Comparison of ENCODE assay signal across 28 cellular contexts in genomic region chr7:34825221-34825620, GRCh38.
A peak's percentile ranks its signal among the peaks of the same experiment; 100 is the strongest.
DNase-seq lines count a peak whose midpoint lies in the region; ATAC-seq, FAIRE-seq and TF ChIP-seq lines count a peak whose summit lies in the region.
"Had no signal": no experiment of that assay in that cellular context is flagged by ENCODE, and none has a peak within 500 bp of the region (broad histone marks: within the 10 kb centered on the region; RNA-seq: fewer than 3 reads in every experiment).

No MANE protein-coding gene starts in this region.

- FAIRE-seq in keratinocyte (lab: Jason Lieb, UNC), result peak; percentile 23
- FAIRE-seq in HTR-8/SVneo (lab: Jason Lieb, UNC), result no peak
- FAIRE-seq: A204.1, GM12878, RCC 7860 had no signal

- dilution Hi-C loops in keratinocyte (cut with MboI; ENCODE audit: extremely low pct_ligation_motif_present, low sequenced_read_pairs), result no loop called here

- H3K9me3 ChIP-seq in RWPE2 (ENCODE audit: severe bottlenecking), result no peaks in the 10 kb centered on the region
- no peaks in the 10 kb centered on the region for H3K9me3 ChIP-seq in keratinocyte (ENCODE audit: control insufficient read depth, low read depth, low read length)
- H3K9me3 ChIP-seq: HAP-1, MG63, SK-N-SH had no signal

- no peaks in the 10 kb centered on the region for H3K27me3 ChIP-seq in RWPE2 (ENCODE audit: insufficient read depth, poor library complexity, severe bottlenecking)
- no peaks in the 10 kb centered on the region for H3K27me3 ChIP-seq in keratinocyte (ENCODE audit: control insufficient read depth, extremely low read depth, insufficient read depth, low read length)
- H3K27me3 ChIP-seq: MG63 had no signal

- H3K36me3 Mint-ChIP-seq in activated T-helper 1 cell treated with anti-CD3 and anti-CD28 coated beads, Interleukin-12 subunit alpha, Interleukin-12 subunit beta, Interleukin-2, Interleukin-4 antibody, amounts not matched to agents 30 ng/mL and 10 ng/mL and 1 ng/mL, durations not matched to agents 14 hours and 24 hours and 36 hours (ENCODE audit: low read depth), result no peaks in the 10 kb centered on the region
- H3K36me3 Mint-ChIP-seq: CD4-positive, alpha-beta memory T cell had no signal

- no peak overlapping the region for H3K4me3 Mint-ChIP-seq in activated T-helper 1 cell treated with anti-CD3 and anti-CD28 coated beads, Interleukin-12 subunit alpha, Interleukin-12 subunit beta, Interleukin-2, Interleukin-4 antibody, amounts not matched to agents 30 ng/mL and 10 ng/mL and 1 ng/mL, durations not matched to agents 14 hours and 24 hours and 36 hours
- H3K4me3 Mint-ChIP-seq: CD4-positive, alpha-beta memory T cell; GM23338 had no signal

- peaks cover 3% of the 10 kb centered on the region for H3K27me3 Mint-ChIP-seq in activated T-helper 1 cell treated with anti-CD3 and anti-CD28 coated beads, Interleukin-12 subunit alpha, Interleukin-12 subunit beta, Interleukin-2, Interleukin-4 antibody, amounts not matched to agents 30 ng/mL and 10 ng/mL and 1 ng/mL, durations not matched to agents 14 hours and 24 hours and 36 hours (ENCODE audit: insufficient read depth)
- H3K27me3 Mint-ChIP-seq: CD4-positive, alpha-beta memory T cell had no signal

- no peak overlapping the region for H3K4me3 ChIP-seq in RWPE2 (ENCODE audit: severe bottlenecking)
- no peak overlapping the region for H3K4me3 ChIP-seq in keratinocyte (ENCODE audit: control insufficient read depth in 2 of 3, extremely low read depth in 1 of 3, insufficient read depth in 2 of 3, low read depth in 1 of 3, low read length in 3 of 3)
- H3K4me3 ChIP-seq: GM12878, GM23338, HAP-1, MG63 had no signal

- no peaks in the 10 kb centered on the region for H3K4me1 Mint-ChIP-seq in activated T-helper 1 cell treated with anti-CD3 and anti-CD28 coated beads, Interleukin-12 subunit alpha, Interleukin-12 subunit beta, Interleukin-2, Interleukin-4 antibody, amounts not matched to agents 30 ng/mL and 10 ng/mL and 1 ng/mL, durations not matched to agents 14 hours and 24 hours and 36 hours (ENCODE audit: low read depth)
- H3K4me1 Mint-ChIP-seq: CD4-positive, alpha-beta memory T cell; GM23338 had no signal

- intact Hi-C loops in activated T-helper 1 cell treated with anti-CD3 and anti-CD28 coated beads, Interleukin-12 subunit alpha, Interleukin-12 subunit beta, Interleukin-2, Interleukin-4 antibody, amounts not matched to agents 30 ng/mL and 10 ng/mL and 1 ng/mL, durations not matched to agents 14 hours and 24 hours and 36 hours (cut with micrococcal nuclease), result loop anchor here (10.0 kb wide), 1 partner anchor 710 kb away; no protein-coding TSS in a partner anchor

- no peaks in the 10 kb centered on the region for H3K9me1 ChIP-seq in keratinocyte (ENCODE audit: control insufficient read depth, extremely low read depth, insufficient read depth, low read length)

- ATAC-seq in RWPE2 (ENCODE audit: low read depth), result 0 out of 3 replicates have a peak, but pooled peaks have one; percentile 14
- ATAC-seq: GM12878, GM23338 had no signal

- H4K20me1 ChIP-seq in keratinocyte (ENCODE audit: control insufficient read depth, extremely low read depth, insufficient read depth, low read length), result no peaks in the 10 kb centered on the region

- TF ChIP-seq CTCF in RWPE2 (IDR thresholded peaks at IDR 0.05; ENCODE audit: poor library complexity, severe bottlenecking) (no peak), keratinocyte (optimal IDR thresholded peaks at IDR 0.05 in 1 of 3, IDR thresholded peaks at IDR 0.05 in 1 of 3, conservative IDR thresholded peaks at IDR 0.05 in 1 of 3; ENCODE audit: extremely low read depth in 1 of 3, insufficient read depth in 2 of 3, low read length in 3 of 3) (no peak)

- no peak overlapping the region for H3K27ac ChIP-seq in RWPE2 (ENCODE audit: poor library complexity, severe bottlenecking)
- H3K27ac ChIP-seq in keratinocyte (ENCODE audit: control insufficient read depth, insufficient read depth, low read length), result no peak overlapping the region
- H3K27ac ChIP-seq: HL-60 had no signal

- no peaks in the 10 kb centered on the region for H3K9me3 Mint-ChIP-seq in activated T-helper 1 cell treated with anti-CD3 and anti-CD28 coated beads, Interleukin-12 subunit alpha, Interleukin-12 subunit beta, Interleukin-2, Interleukin-4 antibody, amounts not matched to agents 30 ng/mL and 10 ng/mL and 1 ng/mL, durations not matched to agents 14 hours and 24 hours and 36 hours
- H3K9me3 Mint-ChIP-seq: CD4-positive, alpha-beta memory T cell; GM23338 had no signal

- H3K4me1 ChIP-seq in RWPE2 (ENCODE audit: insufficient read depth, poor library complexity, severe bottlenecking), result no peaks in the 10 kb centered on the region
- H3K4me1 ChIP-seq in keratinocyte (ENCODE audit: control insufficient read depth, extremely low read depth, insufficient read depth, low read length), result no peaks in the 10 kb centered on the region
- H3K4me1 ChIP-seq: HAP-1 had no signal

- H3K79me2 ChIP-seq in keratinocyte (ENCODE audit: control insufficient read depth, insufficient read depth, low read length), result no peaks in the 10 kb centered on the region

- H3K4me2 ChIP-seq in keratinocyte (ENCODE audit: control insufficient read depth, extremely low read depth, insufficient read depth, low read depth, low read length), result no peak overlapping the region
- H3K4me2 ChIP-seq: GM23338, SK-N-SH had no signal

- no peaks in the 10 kb centered on the region for H3K36me3 ChIP-seq in RWPE2 (ENCODE audit: low read depth)
- no peaks in the 10 kb centered on the region for H3K36me3 ChIP-seq in keratinocyte (ENCODE audit: control insufficient read depth in 2 of 2, extremely low read depth in 1 of 2, insufficient read depth in 2 of 2, low read length in 2 of 2)
- H3K36me3 ChIP-seq: HAP-1, MG63 had no signal

- H3K27ac Mint-ChIP-seq in activated T-helper 1 cell treated with anti-CD3 and anti-CD28 coated beads, Interleukin-12 subunit alpha, Interleukin-12 subunit beta, Interleukin-2, Interleukin-4 antibody, amounts not matched to agents 30 ng/mL and 10 ng/mL and 1 ng/mL, durations not matched to agents 14 hours and 24 hours and 36 hours, result no peak overlapping the region
- H3K27ac Mint-ChIP-seq: CD4-positive, alpha-beta memory T cell; GM23338 had no signal

- H2AFZ ChIP-seq in keratinocyte (ENCODE audit: control insufficient read depth, low read length), result no peak overlapping the region
- H2AFZ ChIP-seq: GM23338 had no signal

- H3K9ac ChIP-seq in keratinocyte (ENCODE audit: control insufficient read depth, extremely low read depth, insufficient read depth, low read length), result no peak overlapping the region
- H3K9ac ChIP-seq: SK-N-SH had no signal

- DNase-seq in DMS53 (lab: John Stamatoyannopoulos, UW) (peak; percentile 67), RWPE2 (ENCODE audit: low spot score) (no peak), keratinocyte (ENCODE audit: low read depth, low spot score) (peak; percentile 7), renal cortical epithelial cell (ENCODE audit: low read depth) (peak; percentile 29), NCI-H187 treated with DMSO at 0.1 percent for 48 hours (lab: John Stamatoyannopoulos, UW) (no peak), HTR-8/SVneo (ENCODE audit: insufficient read length, low spot score) (no peak)
- DNase-seq in activated T-helper 1 cell treated with anti-CD3 and anti-CD28 coated beads, Interleukin-12 subunit alpha, Interleukin-12 subunit beta, Interleukin-2, Interleukin-4 antibody, amounts not matched to agents 30 ng/mL and 10 ng/mL and 1 ng/mL, durations not matched to agents 14 hours and 24 hours and 36 hours (ENCODE audit: low spot score), result no peak
- DNase-seq in activated CD8-positive, alpha-beta memory T cell treated with anti-CD3 and anti-CD28 coated beads, Interleukin-2, amount 50 U/mL, for 4 hours, result no peak
- DNase-seq: C1 segment of cervical spinal cord; CD4-positive, alpha-beta memory T cell; COR-L47; DMS79; EL; GDM1; KBM-7; MG63; NCI-H1105 treated with DMSO at 0.1 percent for 48 hours; NCI-H2081; NCI-H2227 treated with DMSO at 0.1 percent for 48 hours; OCI-M1; SK-N-SH; SW 1271 had no signal

Comparison
In these comparisons a context has a peak if more than half of its experiments do, and no peak if none do; other contexts are left out.
1. DNase-seq: peak in DMS53 (single experiment), keratinocyte (single experiment) and renal cortical epithelial cell (single experiment); none in RWPE2 (single experiment), NCI-H187 treated with DMSO at 0.1 percent for 48 hours (single experiment), HTR-8/SVneo (single experiment), activated T-helper 1 cell treated with anti-CD3 and anti-CD28 coated beads, Interleukin-12 subunit alpha, Interleukin-12 subunit beta, Interleukin-2, Interleukin-4 antibody, amounts not matched to agents 30 ng/mL and 10 ng/mL and 1 ng/mL, durations not matched to agents 14 hours and 24 hours and 36 hours (single experiment) and activated CD8-positive, alpha-beta memory T cell treated with anti-CD3 and anti-CD28 coated beads, Interleukin-2, amount 50 U/mL, for 4 hours (single experiment).